In genomic region chr4:177051473-177052060, GRCh38 we compare ENCODE assay signal across 8 cellular contexts.
DNase-seq lines count a peak whose midpoint lies in the region; ATAC-seq, FAIRE-seq and TF ChIP-seq lines count a peak whose summit lies in the region.

No MANE protein-coding gene starts in this region.

- TF ChIP-seq CTCF in D721Med (IDR thresholded peaks at IDR 0.05; ENCODE audit: insufficient read depth, missing control alignments), result peak; percentile 42
- TF ChIP-seq CTCF in choroid plexus epithelial cell (conservative IDR thresholded peaks at IDR 0.05; ENCODE audit: low read depth, low read length), result peak; percentile 63
- peak; percentile 50 for TF ChIP-seq CTCF in progenitor cell of endocrine pancreas (IDR thresholded peaks at IDR 0.05; ENCODE audit: unreplicated experiment)

- H3K27ac Mint-ChIP-seq in progenitor cell of endocrine pancreas, result no peak overlapping the region

- DNase-seq in D721Med (ENCODE audit: insufficient read length, low spot score) (no peak), NCI-H460 (ENCODE audit: extremely low read depth, low read depth) (peak; percentile 25), choroid plexus epithelial cell (ENCODE audit: low read depth) (peak; percentile 48), progenitor cell of endocrine pancreas (ENCODE audit: low spot score, unreplicated experiment) (no peak), occipital lobe (lab: John Stamatoyannopoulos, UW) (no peak), Right ventricle myocardium superior (no peak)

- H3K9me3 Mint-ChIP-seq in progenitor cell of endocrine pancreas (ENCODE audit: low read depth), result no peaks in the 10 kb centered on the region

- peak; percentile 25 for FAIRE-seq in D721Med (lab: Jason Lieb, UNC)

- no peak overlapping the region for H3K4me3 Mint-ChIP-seq in progenitor cell of endocrine pancreas (ENCODE audit: low read depth)

- no peaks in the 10 kb centered on the region for H3K4me1 Mint-ChIP-seq in progenitor cell of endocrine pancreas (ENCODE audit: low read depth)

- H3K4me3 ChIP-seq in choroid plexus epithelial cell (ENCODE audit: low read depth, low read length), result no peak overlapping the region

- ATAC-seq in GM18517 (IDR thresholded peaks at IDR 0.05; ENCODE audit: unreplicated experiment) (peak; percentile 85), HG02884 (IDR thresholded peaks at IDR 0.05; ENCODE audit: unreplicated experiment) (peak; percentile 83), Right ventricle myocardium superior (ENCODE audit: poor library complexity) (no peak)

- intact Hi-C loops in Right ventricle myocardium superior (cut with DNase I), result no loop called here

- no peaks in the 10 kb centered on the region for H3K36me3 Mint-ChIP-seq in progenitor cell of endocrine pancreas (ENCODE audit: insufficient read depth)

- H3K27me3 Mint-ChIP-seq in progenitor cell of endocrine pancreas, result no peaks in the 10 kb centered on the region

Comparison
In these comparisons a context has a peak if more than half of its experiments do, and no peak if none do; other contexts are left out.
1. DNase-seq: peak in NCI-H460 (single experiment) and choroid plexus epithelial cell (single experiment); none in D721Med (single experiment), progenitor cell of endocrine pancreas (single experiment), occipital lobe (single experiment) and Right ventricle myocardium superior (single experiment).
2. Peak in every context shown above with its lines, with median percentiles within 50 percentile points of each other: CTCF ChIP-seq.